ENCODE assay signal across 11 cellular contexts in genomic region chr17:73068322-73069153, GRCh38. TPM values are rescaled to one million over a fixed set of nuclear protein-coding genes. Genes with fewer than 3 reads are reported as not detected.
DNase-seq lines count a peak whose midpoint lies in the region; ATAC-seq, FAIRE-seq and TF ChIP-seq lines count a peak whose summit lies in the region.
"Had no signal": no experiment of that assay in that cellular context is flagged by ENCODE, and none has a peak within 500 bp of the region (broad histone marks: within the 10 kb centered on the region; RNA-seq: fewer than 3 reads in every experiment).

No MANE protein-coding gene starts in this region.

- H3K36me3 Mint-ChIP-seq in Caco-2 (ENCODE audit: insufficient read depth, unreplicated experiment): no peaks in the 10 kb centered on the region
- peaks cover 39% of the 10 kb centered on the region for H3K36me3 Mint-ChIP-seq in nephron progenitor cell (ENCODE audit: low read depth)
- peaks cover 49% of the 10 kb centered on the region for H3K36me3 Mint-ChIP-seq in T-cell

- DNase-seq in Caco-2 (peak; percentile 65 to 70), NCI-H446 (lab: John Stamatoyannopoulos, UW) (peak; percentile 45 to 75), dorsolateral prefrontal cortex (peak in 1 of 10 donors; percentile 25), nephron progenitor cell (peak; percentile 19), NCI-H2081 (lab: John Stamatoyannopoulos, UW) (no peak), T-cell (no peak), frontal cortex (ENCODE audit: low spot score in 2 of 2) (no peak)
- DNase-seq: activated gamma-delta T cell treated with Interleukin-2 at 50 U/mL for 16 hours had no signal

- peaks cover 4% of the 10 kb centered on the region; the same call in 1 of the 2 replicates for H3K9me3 ChIP-seq in Caco-2
- H3K9me3 ChIP-seq: tibial nerve had no signal

- POLR2A ChIA-PET in Caco-2 (lab: Charles Lee): no interaction called here
- POLR2A ChIA-PET in T-cell (lab: Charles Lee): no interaction called here

- ATAC-seq in T-cell (replicated peaks in 1 of 4) (no peak), GM18519 (IDR thresholded peaks at IDR 0.05; ENCODE audit: low FRiP score, unreplicated experiment) (no peak)

- no peaks in the 10 kb centered on the region for H3K9me3 Mint-ChIP-seq in Caco-2 (ENCODE audit: unreplicated experiment)
- H3K9me3 Mint-ChIP-seq in nephron progenitor cell: peaks cover 29% of the 10 kb centered on the region
- H3K9me3 Mint-ChIP-seq in T-cell: peaks cover 0 to 3% (median 0%) of the 10 kb centered on the region in 3 donors

- H3K4me1 Mint-ChIP-seq in Caco-2 (ENCODE audit: low read depth, unreplicated experiment) (peaks cover 10% of the 10 kb centered on the region), nephron progenitor cell (peaks cover 77% of the 10 kb centered on the region), T-cell (peaks cover 8 to 18% (median 14%) of the 10 kb centered on the region in 3 donors)

- H3K4me3 ChIP-seq in Caco-2 (ENCODE audit: low read depth, low read length) (no peak overlapping the region), dorsolateral prefrontal cortex (no peak overlapping the region)
- H3K4me3 ChIP-seq: tibial nerve had no signal

- H3K27me3 Mint-ChIP-seq in Caco-2 (ENCODE audit: insufficient read depth, unreplicated experiment) (no peaks in the 10 kb centered on the region), nephron progenitor cell (ENCODE audit: low read depth, poor library complexity) (peaks cover 4% of the 10 kb centered on the region), T-cell (no peaks in the 10 kb centered on the region)

- CTCF ChIA-PET in Caco-2 (lab: Charles Lee) (no interaction called here), T-cell (lab: Charles Lee) (no interaction called here)

- H3K4me3 Mint-ChIP-seq in Caco-2 (ENCODE audit: unreplicated experiment) (peak overlapping the region; percentile 0), nephron progenitor cell (no peak overlapping the region), T-cell (no peak overlapping the region)

- intact Hi-C loops in Caco-2 (cut with micrococcal nuclease; ENCODE audit: unreplicated experiment) (no loop called here), dorsolateral prefrontal cortex (cut with DNase I) (no loop called here)

- H3K36me3 ChIP-seq in Caco-2 (ENCODE audit: control insufficient read depth, insufficient read depth, low read length): no peaks in the 10 kb centered on the region; the same call in 1 of the 2 replicates

- H3K27ac Mint-ChIP-seq in Caco-2 (ENCODE audit: unreplicated experiment) (peak overlapping the region; percentile 2), nephron progenitor cell (peak overlapping the region; percentile 8), T-cell (no peak overlapping the region)

- no peak for FAIRE-seq in frontal cortex (lab: Jason Lieb, UNC)

- peaks cover 13% of the 10 kb centered on the region; the same call in 1 of the 2 replicates for H3K4me1 ChIP-seq in Caco-2

- TF ChIP-seq CTCF in Caco-2 (IDR thresholded peaks at IDR 0.05; ENCODE audit: insufficient read depth in 1 of 2, low read depth in 1 of 2, low read length in 1 of 2, severe bottlenecking in 1 of 2, unreplicated experiment in 1 of 2): no peak
- TF ChIP-seq CTCF in dorsolateral prefrontal cortex (IDR thresholded peaks at IDR 0.05 in 54 of 56, conservative IDR thresholded peaks at IDR 0.05 in 2 of 56; ENCODE audit: low read depth in 1 of 56, partially characterized antibody in 56 of 56): no peak
- no peak for TF ChIP-seq CTCF in nephron progenitor cell (IDR thresholded peaks at IDR 0.05)

- H3K27ac ChIP-seq in dorsolateral prefrontal cortex: peak overlapping the region in 34 of 59 donors; percentile 4 to 70 (median 38)
- H3K27ac ChIP-seq: KMS-11, tibial nerve had no signal

- BruUV-seq in Caco-2 (replicated peaks; lab: Mats Ljungman, UMichigan): no TSS peak

- H3K27me3 ChIP-seq in Caco-2 (replicated peaks; ENCODE audit: control insufficient read depth, insufficient read depth, low read length) (no peaks in the 10 kb centered on the region), dorsolateral prefrontal cortex (no peaks in the 10 kb centered on the region)
- H3K27me3 ChIP-seq: tibial nerve had no signal

RNA-seq across cellular contexts. Expression of gene SLC39A11, which starts 23.9 kb away (rescaled TPM):
- total RNA-seq in Caco-2 (2022) (24.9 and 26.4 TPM in 2 replicates), dorsolateral prefrontal cortex (100 to 1,000 TPM in 3 of 120 experiments, 10 to 100 TPM in 117; 14.9 to 129 (median 47.9) TPM), T-cell (10 to 100 TPM; 18.6 to 27.1 (median 23.4) TPM), frontal cortex (8.2 TPM)

Comparison
In these comparisons a context has a peak if more than half of its experiments do, and no peak if none do; other contexts are left out.
1. DNase-seq: peak in Caco-2 (2 of 2), NCI-H446 (2 of 2) and nephron progenitor cell (single experiment); none in NCI-H2081 (0 of 2), T-cell (0 of 34) and frontal cortex (0 of 2).
2. H3K27ac Mint-ChIP-seq: peak in Caco-2 (single experiment) and nephron progenitor cell (single experiment); none in T-cell (0 of 2).